ENCODE assay signal across 11 cellular contexts in the genomic region with DNA sequence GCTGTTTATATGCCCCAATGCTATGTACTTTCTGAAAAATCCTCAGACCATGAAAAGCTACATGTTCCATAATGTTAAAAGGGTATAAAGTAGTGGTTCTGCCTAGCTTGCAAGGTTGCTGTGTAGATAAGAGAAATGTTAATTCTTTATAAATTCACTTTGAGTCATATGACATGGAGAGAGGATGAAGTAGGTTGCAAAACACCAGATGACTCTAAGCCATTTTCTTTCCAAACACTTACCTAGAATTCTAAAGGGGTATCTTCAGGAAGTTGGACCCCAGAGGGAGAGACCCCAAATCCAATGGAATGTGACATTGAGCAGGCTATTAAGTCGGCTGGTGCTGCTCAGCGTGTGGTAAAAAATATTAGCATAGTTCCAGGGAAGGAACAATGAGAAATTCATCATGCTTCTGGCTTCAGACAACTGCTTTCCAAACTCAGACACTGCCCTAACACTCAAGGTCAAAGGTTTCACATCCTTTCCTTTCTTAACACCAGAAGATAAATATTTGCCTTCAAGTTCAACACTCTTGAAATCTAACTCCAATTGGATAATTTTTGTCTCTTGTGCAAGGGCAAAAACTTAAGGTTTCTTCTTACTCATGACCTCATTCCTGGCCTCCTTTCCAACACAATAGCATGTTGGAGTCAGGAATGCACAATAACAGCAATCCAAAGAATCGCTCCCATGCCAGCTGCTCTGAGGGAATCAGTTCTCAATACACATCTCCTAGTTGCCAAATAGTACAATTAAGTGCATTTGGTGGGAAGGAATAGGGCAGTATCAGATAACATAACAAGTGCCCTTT.
DNase-seq lines count a peak whose midpoint lies in the region; FAIRE-seq lines count a peak whose summit lies in the region.
"Had no signal": no experiment of that assay in that cellular context is flagged by ENCODE, and none has a peak within 500 bp of the region (broad histone marks: within the 10 kb centered on the region; RNA-seq: fewer than 3 reads in every experiment).

No MANE protein-coding gene starts in this region.

- FAIRE-seq in urothelium cell line (lab: Jason Lieb, UNC): no peak

- no peak for DNase-seq in activated T-cell treated with anti-CD3 and anti-CD28 coated beads, Interleukin-2, amount 50 U/mL, for 24 hours
- no peak for DNase-seq in activated T-cell treated with anti-CD3 and anti-CD28 coated beads for 4 hours
- DNase-seq in dermis blood vessel endothelial cell: peak; percentile 97
- peak; percentile 36 for DNase-seq in medulla oblongata (ENCODE audit: extremely low spot score)
- peak; percentile 29 for DNase-seq in urothelium cell line (ENCODE audit: low spot score)
- no peak for DNase-seq in activated gamma-delta T cell treated with Interleukin-2 at 50 U/mL for 16 hours
- DNase-seq in NCI-H748 (lab: John Stamatoyannopoulos, UW; ENCODE audit: unreplicated experiment): no peak
- DNase-seq in NCI-H1105 treated with DMSO at 0.1 percent for 48 hours (lab: John Stamatoyannopoulos, UW): no peak
- DNase-seq: activated effector memory CD4-positive, alpha-beta T cell treated with anti-CD3 and anti-CD28 coated beads, Interleukin-2, amount 50 U/mL, for 16 hours; NCI-H526; stimulated activated CD4-positive, alpha-beta T cell treated with anti-CD3 and anti-CD28 coated beads, Interleukin-12 subunit alpha, Interleukin-12 subunit beta, amount 100 ng/mL, for 4 hours had no signal

- H3K27ac Mint-ChIP-seq in activated T-cell treated with anti-CD3 and anti-CD28 coated beads, Interleukin-2, amount 50 U/mL, for 24 hours: peak overlapping the region; percentile 83

- H3K36me3 Mint-ChIP-seq in activated T-cell treated with anti-CD3 and anti-CD28 coated beads, Interleukin-2, amount 50 U/mL, for 24 hours (ENCODE audit: low read depth): peaks cover 46% of the 10 kb centered on the region

- no peaks in the 10 kb centered on the region for H3K9me3 Mint-ChIP-seq in activated T-cell treated with anti-CD3 and anti-CD28 coated beads, Interleukin-2, amount 50 U/mL, for 24 hours

- no peak overlapping the region for H3K4me3 Mint-ChIP-seq in activated T-cell treated with anti-CD3 and anti-CD28 coated beads, Interleukin-2, amount 50 U/mL, for 24 hours

- H3K27me3 Mint-ChIP-seq in activated T-cell treated with anti-CD3 and anti-CD28 coated beads, Interleukin-2, amount 50 U/mL, for 24 hours: no peaks in the 10 kb centered on the region

- H3K4me1 Mint-ChIP-seq in activated T-cell treated with anti-CD3 and anti-CD28 coated beads, Interleukin-2, amount 50 U/mL, for 24 hours (ENCODE audit: low read depth): peaks cover 92% of the 10 kb centered on the region

Comparison
In these comparisons a context has a peak if more than half of its experiments do, and no peak if none do; other contexts are left out.
1. DNase-seq: peak in dermis blood vessel endothelial cell (single experiment), medulla oblongata (single experiment) and urothelium cell line (single experiment); none in activated T-cell treated with anti-CD3 and anti-CD28 coated beads, Interleukin-2, amount 50 U/mL, for 24 hours (single experiment), activated T-cell treated with anti-CD3 and anti-CD28 coated beads for 4 hours (single experiment), activated gamma-delta T cell treated with Interleukin-2 at 50 U/mL for 16 hours (single experiment), NCI-H748 (single experiment) and NCI-H1105 treated with DMSO at 0.1 percent for 48 hours (single experiment).